Comparison of ENCODE assay signal across 19 cellular contexts in genomic region chr11:100247701-100248100, GRCh38.
"Had no signal": no experiment of that assay in that cellular context is flagged by ENCODE, and none has a peak within 500 bp of the region (broad histone marks: within the 10 kb centered on the region; RNA-seq: fewer than 3 reads in every experiment).

No MANE protein-coding gene starts in this region.

- H3K36me3 ChIP-seq: SJCRH30 had no signal

- H3K9me3 ChIP-seq: SJCRH30 had no signal

- H3K27me3 ChIP-seq: SJCRH30 had no signal

- DNase-seq: KBM-7, MM.1S, NCI-H1105, NCI-H1417, NCI-H1436 treated with DMSO at 0.1 percent for 48 hours, NCI-H1694, NCI-H187 treated with DMSO at 0.1 percent for 48 hours, NCI-H2029 treated with DMSO at 0.1 percent for 48 hours, NCI-H2171 treated with DMSO at 0.1 percent for 48 hours, NCI-H524, NCI-H526 treated with DMSO at 0.1 percent for 48 hours, NCI-H748 treated with DMSO at 0.1 percent for 48 hours, SHP77 treated with DMSO at 0.1 percent for 48 hours, SJCRH30, T-helper 1 cell had no signal

- ATAC-seq: Panc1, Right ventricle myocardium inferior, SK-N-SH treated with all-trans-retinoic acid at 6 μM for 48 hours had no signal

- H3K4me1 ChIP-seq: SJCRH30 had no signal

- H3K27ac ChIP-seq: RWPE1, SJCRH30 had no signal

- H3K4me3 ChIP-seq: SJCRH30 had no signal
